Comparison of ENCODE assay signal across 2 cellular contexts in genomic region chr6:31978831-31979230, GRCh38.
TF ChIP-seq lines count a peak whose summit lies in the region.

No MANE protein-coding gene starts in this region.

TF ChIP-seq in liver, 16 proteins besides CTCF, POLR2A, EP300 and RAD21:
- no peak for TF ChIP-seq RXRA (IDR thresholded peaks at IDR 0.05)
- TF ChIP-seq JUND (IDR thresholded peaks at IDR 0.05), result peak in 1 of 2 donors; percentile 6

TF ChIP-seq in HepG2, 621 proteins besides CTCF, POLR2A, EP300 and RAD21:
- TF ChIP-seq GPBP1L1 (CRISPR knock-in tag; IDR thresholded peaks at IDR 0.05), result no peak
- no peak for TF ChIP-seq ZNF160 (CRISPR knock-in tag; IDR thresholded peaks at IDR 0.05)
- TF ChIP-seq SMAD1 (CRISPR knock-in tag; IDR thresholded peaks at IDR 0.05; ENCODE audit: borderline replicate concordance, low read depth), result no peak
- no peak for TF ChIP-seq AHR (CRISPR knock-in tag; IDR thresholded peaks at IDR 0.05)
- TF ChIP-seq ERF (CRISPR knock-in tag; IDR thresholded peaks at IDR 0.05), result no peak
- TF ChIP-seq ZBED4 (CRISPR knock-in tag; IDR thresholded peaks at IDR 0.05; ENCODE audit: borderline replicate concordance), result no peak
